Comparison of ENCODE assay signal across 14 cellular contexts in the genomic region with DNA sequence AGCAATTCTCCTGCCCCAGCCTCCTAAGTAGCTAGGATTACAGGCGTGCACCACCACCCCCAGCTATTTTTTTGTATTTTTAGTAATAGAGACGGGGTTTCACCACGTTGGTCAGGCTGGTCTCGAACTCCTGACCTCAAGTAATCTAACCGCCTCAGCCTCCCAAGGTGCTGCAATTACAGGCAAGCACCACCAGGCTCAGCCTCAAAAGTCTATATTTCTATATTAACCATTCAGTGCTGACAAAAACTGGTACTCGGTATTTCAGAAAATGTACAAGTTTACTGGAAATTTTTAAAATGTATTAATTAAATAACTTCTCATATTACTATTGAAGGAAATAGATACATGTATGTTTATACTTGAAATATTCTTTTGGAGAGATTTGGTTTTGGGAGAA. TPM values are rescaled to one million over a fixed set of nuclear protein-coding genes. Genes with fewer than 3 reads are reported as not detected.
DNase-seq lines count a peak whose midpoint lies in the region; ATAC-seq and TF ChIP-seq lines count a peak whose summit lies in the region.
"Had no signal": no experiment of that assay in that cellular context is flagged by ENCODE, and none has a peak within 500 bp of the region (broad histone marks: within the 10 kb centered on the region; RNA-seq: fewer than 3 reads in every experiment).

No MANE protein-coding gene starts in this region.

- no peaks in the 10 kb centered on the region for H3K27me3 ChIP-seq in endodermal cell (ENCODE audit: control insufficient read depth, insufficient read depth, low read length, poor library complexity, severe bottlenecking)
- H3K27me3 ChIP-seq in upper lobe of right lung: no peaks in the 10 kb centered on the region
- no peaks in the 10 kb centered on the region for H3K27me3 ChIP-seq in psoas muscle (ENCODE audit: insufficient read depth in 3 of 3, low read length in 2 of 3)
- H3K27me3 ChIP-seq: esophagus muscularis mucosa, pancreas had no signal

- ATAC-seq in natural killer cell treated with Interleukin-12 subunit alpha and Interleukin-12 subunit beta and Interleukin-15 and Interleukin-18, amount 100 ng/mL, for 72 hours: no peak
- no peak for ATAC-seq in natural killer cell
- ATAC-seq in upper lobe of right lung: no peak
- ATAC-seq in naive thymus-derived CD8-positive, alpha-beta T cell: no peak
- no peak for ATAC-seq in psoas muscle
- ATAC-seq: pancreas had no signal

- no peaks in the 10 kb centered on the region for H3K27me3 Mint-ChIP-seq in natural killer cell treated with Interleukin-12 subunit alpha and Interleukin-12 subunit beta and Interleukin-15 and Interleukin-18, amount 100 ng/mL, for 72 hours
- no peaks in the 10 kb centered on the region for H3K27me3 Mint-ChIP-seq in natural killer cell (ENCODE audit: low read depth in 2 of 2)
- no peaks in the 10 kb centered on the region for H3K27me3 Mint-ChIP-seq in endodermal cell (ENCODE audit: insufficient read depth)
- no peaks in the 10 kb centered on the region for H3K27me3 Mint-ChIP-seq in naive thymus-derived CD8-positive, alpha-beta T cell
- H3K27me3 Mint-ChIP-seq in activated naive CD4-positive, alpha-beta T cell treated with anti-CD3 and anti-CD28 coated beads for 36 hours (ENCODE audit: low read depth): no peaks in the 10 kb centered on the region
- H3K27me3 Mint-ChIP-seq: activated naive CD4-positive, alpha-beta T cell treated with anti-CD3 and anti-CD28 coated beads, Interleukin-2, amount 10 ng/mL, durations not matched to agents 7 days and 5 days; central memory CD8-positive, alpha-beta T cell had no signal

- DNase-seq in natural killer cell treated with Interleukin-12 subunit alpha and Interleukin-12 subunit beta and Interleukin-15 and Interleukin-18, amount 100 ng/mL, for 72 hours (ENCODE audit: low spot score): peak; percentile 23
- DNase-seq in natural killer cell (no peak), NAMALWA (ENCODE audit: low spot score) (peak; percentile 50), endodermal cell (no peak), upper lobe of right lung (no peak), psoas muscle (no peak)
- no peak for DNase-seq in naive thymus-derived CD8-positive, alpha-beta T cell
- DNase-seq in activated naive CD4-positive, alpha-beta T cell treated with anti-CD3 and anti-CD28 coated beads for 36 hours: no peak
- DNase-seq: activated naive CD4-positive, alpha-beta T cell treated with anti-CD3 and anti-CD28 coated beads, Interleukin-2, amount 10 ng/mL, durations not matched to agents 7 days and 5 days had no signal

- no peaks in the 10 kb centered on the region for H3K9me3 Mint-ChIP-seq in natural killer cell treated with Interleukin-12 subunit alpha and Interleukin-12 subunit beta and Interleukin-15 and Interleukin-18, amount 100 ng/mL, for 72 hours
- H3K9me3 Mint-ChIP-seq in natural killer cell (no peaks in the 10 kb centered on the region), endodermal cell (no peaks in the 10 kb centered on the region)
- H3K9me3 Mint-ChIP-seq in naive thymus-derived CD8-positive, alpha-beta T cell: no peaks in the 10 kb centered on the region
- no peaks in the 10 kb centered on the region for H3K9me3 Mint-ChIP-seq in activated naive CD4-positive, alpha-beta T cell treated with anti-CD3 and anti-CD28 coated beads for 36 hours
- H3K9me3 Mint-ChIP-seq: activated naive CD4-positive, alpha-beta T cell treated with anti-CD3 and anti-CD28 coated beads, Interleukin-2, amount 10 ng/mL, durations not matched to agents 7 days and 5 days; central memory CD8-positive, alpha-beta T cell had no signal

- H3K36me3 ChIP-seq in endodermal cell (ENCODE audit: control insufficient read depth, insufficient read depth, low read length) (peaks cover 10% of the 10 kb centered on the region), upper lobe of right lung (peaks cover 10% of the 10 kb centered on the region), psoas muscle (ENCODE audit: insufficient read depth in 1 of 2, low read depth in 1 of 2) (peaks cover 0 to 42% of the 10 kb centered on the region in 2 donors)
- H3K36me3 ChIP-seq: pancreas had no signal

- no peak overlapping the region for H3K9ac ChIP-seq in endodermal cell (ENCODE audit: extremely low read depth, low read length, poor library complexity, severe bottlenecking)

- 90 to 98% methylated on average over 5 of the region's 6 CpGs for WGBS in endodermal cell (ENCODE audit: insufficient coverage in 1 of 2, insufficient read length in 1 of 2), 2 experiments
- 89 to 92% (median 92%) methylated on average over 6 of the region's 6 CpGs for WGBS in psoas muscle, 3 donors

- H3K27ac Mint-ChIP-seq in natural killer cell treated with Interleukin-12 subunit alpha and Interleukin-12 subunit beta and Interleukin-15 and Interleukin-18, amount 100 ng/mL, for 72 hours: no peak overlapping the region
- H3K27ac Mint-ChIP-seq in natural killer cell (no peak overlapping the region), endodermal cell (no peak overlapping the region)
- H3K27ac Mint-ChIP-seq in naive thymus-derived CD8-positive, alpha-beta T cell: no peak overlapping the region
- H3K27ac Mint-ChIP-seq in activated naive CD4-positive, alpha-beta T cell treated with anti-CD3 and anti-CD28 coated beads for 36 hours: no peak overlapping the region
- H3K27ac Mint-ChIP-seq: activated naive CD4-positive, alpha-beta T cell treated with anti-CD3 and anti-CD28 coated beads, Interleukin-2, amount 10 ng/mL, durations not matched to agents 7 days and 5 days had no signal

- H3K9me3 ChIP-seq in endodermal cell (ENCODE audit: control insufficient read depth, low read length): no peaks in the 10 kb centered on the region
- no peaks in the 10 kb centered on the region for H3K9me3 ChIP-seq in upper lobe of right lung
- no peaks in the 10 kb centered on the region for H3K9me3 ChIP-seq in psoas muscle
- H3K9me3 ChIP-seq: esophagus muscularis mucosa, pancreas had no signal

- POLR2A ChIA-PET in naive thymus-derived CD8-positive, alpha-beta T cell (lab: Charles Lee): interaction anchor here (0.6 to 3.1 kb wide), 6 partner anchors 32 to 87 kb away, joined by 3 to 16 read pairs (median 4); a partner anchor contains a TSS

- intact Hi-C loops in natural killer cell (cut with micrococcal nuclease): loop anchor here (5.0 to 10.0 kb wide), 2 partner anchors 64 to 172 kb away; no protein-coding TSS in a partner anchor
- intact Hi-C loops in upper lobe of right lung (cut with DNase I): no loop called here
- intact Hi-C loops in activated naive CD4-positive, alpha-beta T cell treated with anti-CD3 and anti-CD28 coated beads for 36 hours (cut with micrococcal nuclease): no loop called here
- intact Hi-C loops in psoas muscle (cut with DNase I): no loop called here

- no peak overlapping the region for H3K4me3 Mint-ChIP-seq in natural killer cell treated with Interleukin-12 subunit alpha and Interleukin-12 subunit beta and Interleukin-15 and Interleukin-18, amount 100 ng/mL, for 72 hours
- H3K4me3 Mint-ChIP-seq in natural killer cell (no peak overlapping the region), endodermal cell (no peak overlapping the region)
- H3K4me3 Mint-ChIP-seq in naive thymus-derived CD8-positive, alpha-beta T cell: no peak overlapping the region
- no peak overlapping the region for H3K4me3 Mint-ChIP-seq in activated naive CD4-positive, alpha-beta T cell treated with anti-CD3 and anti-CD28 coated beads for 36 hours

- H3K36me3 Mint-ChIP-seq in natural killer cell treated with Interleukin-12 subunit alpha and Interleukin-12 subunit beta and Interleukin-15 and Interleukin-18, amount 100 ng/mL, for 72 hours: no peaks in the 10 kb centered on the region
- peaks cover 5% of the 10 kb centered on the region for H3K36me3 Mint-ChIP-seq in natural killer cell
- H3K36me3 Mint-ChIP-seq in endodermal cell (ENCODE audit: low read depth): peaks cover 22% of the 10 kb centered on the region
- H3K36me3 Mint-ChIP-seq in naive thymus-derived CD8-positive, alpha-beta T cell: peaks cover 0 to 35% (median 9%) of the 10 kb centered on the region in 3 donors
- peaks cover 10% of the 10 kb centered on the region for H3K36me3 Mint-ChIP-seq in activated naive CD4-positive, alpha-beta T cell treated with anti-CD3 and anti-CD28 coated beads for 36 hours (ENCODE audit: low read depth)

- H3K4me1 ChIP-seq in endodermal cell (ENCODE audit: control insufficient read depth, insufficient read depth, low read length): no peaks in the 10 kb centered on the region
- H3K4me1 ChIP-seq in upper lobe of right lung: peaks cover 15% of the 10 kb centered on the region
- H3K4me1 ChIP-seq in psoas muscle: peaks cover 15% of the 10 kb centered on the region

- CTCF ChIA-PET in activated naive CD4-positive, alpha-beta T cell treated with anti-CD3 and anti-CD28 coated beads for 36 hours (lab: Charles Lee): interaction anchor here (0.8 to 2.1 kb wide), 3 partner anchors 64 to 115 kb away, joined by 3 to 19 read pairs (median 3); no protein-coding TSS in a partner anchor

- H3K27ac ChIP-seq in endodermal cell (ENCODE audit: low read depth, low read length) (no peak overlapping the region), upper lobe of right lung (no peak overlapping the region), psoas muscle (no peak overlapping the region)
- H3K27ac ChIP-seq: esophagus muscularis mucosa, pancreas had no signal

- H3K4me3 ChIP-seq in endodermal cell (ENCODE audit: low read length) (no peak overlapping the region), upper lobe of right lung (no peak overlapping the region), psoas muscle (no peak overlapping the region)
- H3K4me3 ChIP-seq: esophagus muscularis mucosa had no signal

- H3K4me1 Mint-ChIP-seq in natural killer cell treated with Interleukin-12 subunit alpha and Interleukin-12 subunit beta and Interleukin-15 and Interleukin-18, amount 100 ng/mL, for 72 hours (ENCODE audit: low read depth in 2 of 2): peaks cover 27 to 28% of the 10 kb centered on the region in 2 donors
- H3K4me1 Mint-ChIP-seq in natural killer cell (peaks cover 28 to 36% of the 10 kb centered on the region in 2 donors), endodermal cell (no peaks in the 10 kb centered on the region)
- H3K4me1 Mint-ChIP-seq in naive thymus-derived CD8-positive, alpha-beta T cell: peaks cover 12 to 34% (median 30%) of the 10 kb centered on the region in 4 donors
- H3K4me1 Mint-ChIP-seq in activated naive CD4-positive, alpha-beta T cell treated with anti-CD3 and anti-CD28 coated beads for 36 hours (ENCODE audit: low read depth): peaks cover 30% of the 10 kb centered on the region

- TF ChIP-seq CTCF in natural killer cell (IDR thresholded peaks at IDR 0.05) (no peak), endodermal cell (conservative IDR thresholded peaks at IDR 0.05) (peak; percentile 55), upper lobe of right lung (IDR thresholded peaks at IDR 0.05) (peak; percentile 10), psoas muscle (IDR thresholded peaks at IDR 0.05) (no peak)

RNA-seq across cellular contexts. Expression of a gene that starts 1.4 kb away (rescaled TPM):
- 10 to 100 TPM; 19.5 to 40.1 TPM for total RNA-seq in natural killer cell treated with Interleukin-12 subunit alpha and Interleukin-12 subunit beta and Interleukin-15 and Interleukin-18, amount 100 ng/mL, for 72 hours
- total RNA-seq in natural killer cell: 10 to 100 TPM; 35.7 to 57.4 (median 51.5) TPM
- total RNA-seq in endodermal cell: 10 to 100 TPM; 31.5 to 37.6 TPM
- polyA plus RNA-seq in endodermal cell (2013, experiment 1 of 2): 42.8 TPM
- polyA plus RNA-seq in endodermal cell (2013, experiment 2 of 2): 31.9 TPM
- 49.1 TPM for total RNA-seq in upper lobe of right lung
- total RNA-seq in naive thymus-derived CD8-positive, alpha-beta T cell: 100 to 1,000 TPM; 112 to 122 TPM
- 10 to 100 TPM; 12.1 to 18.8 (median 12.2) TPM for polyA plus RNA-seq in naive thymus-derived CD8-positive, alpha-beta T cell
- total RNA-seq in activated naive CD4-positive, alpha-beta T cell treated with anti-CD3 and anti-CD28 coated beads for 36 hours: 10 to 100 TPM; 22.4 to 26.3 TPM
- total RNA-seq in psoas muscle: 10 to 100 TPM; 17.4 to 27.4 (median 23.7) TPM
- 10 to 100 TPM; 19.5 to 29.8 (median 20.9) TPM for polyA plus RNA-seq in psoas muscle

RNA-seq across cellular contexts. Expression of a gene that starts 1.6 kb away (rescaled TPM):
- 10 to 100 TPM; 29.7 to 30.1 TPM for total RNA-seq in natural killer cell treated with Interleukin-12 subunit alpha and Interleukin-12 subunit beta and Interleukin-15 and Interleukin-18, amount 100 ng/mL, for 72 hours
- total RNA-seq in natural killer cell (10 to 100 TPM; 21.6 to 28.6 (median 23.3) TPM), endodermal cell (10 to 100 TPM; 24.0 to 30.1 TPM), upper lobe of right lung (32.7 TPM), psoas muscle (10 to 100 TPM; 21.2 to 29.3 (median 27.1) TPM)
- polyA plus RNA-seq in endodermal cell (2013, experiment 1 of 2): 24.2 TPM
- polyA plus RNA-seq in endodermal cell (2013, experiment 2 of 2): 21.2 TPM
- 10 to 100 TPM; 25.6 to 29.1 TPM for total RNA-seq in naive thymus-derived CD8-positive, alpha-beta T cell
- 10 to 100 TPM; 32.4 to 35.2 (median 32.6) TPM for polyA plus RNA-seq in naive thymus-derived CD8-positive, alpha-beta T cell
- total RNA-seq in activated naive CD4-positive, alpha-beta T cell treated with anti-CD3 and anti-CD28 coated beads for 36 hours: 10 to 100 TPM; 31.1 to 32.9 TPM
- 10 to 100 TPM; 15.5 to 30.4 (median 24.5) TPM for polyA plus RNA-seq in psoas muscle

RNA-seq across cellular contexts. Expression of a gene that starts 33.8 kb away (rescaled TPM):
- total RNA-seq in natural killer cell treated with Interleukin-12 subunit alpha and Interleukin-12 subunit beta and Interleukin-15 and Interleukin-18, amount 100 ng/mL, for 72 hours: 100 to 1,000 TPM; 300 to 380 TPM
- total RNA-seq in natural killer cell (100 to 1,000 TPM; 168 to 219 (median 192) TPM), endodermal cell (10 to 100 TPM; 71.2 to 88.5 TPM), upper lobe of right lung (120 TPM), psoas muscle (10 to 100 TPM; 14.5 to 21.4 (median 17.4) TPM)
- polyA plus RNA-seq in endodermal cell (2013, experiment 1 of 2): 62.1 TPM
- 49.1 TPM for polyA plus RNA-seq in endodermal cell (2013, experiment 2 of 2)
- total RNA-seq in naive thymus-derived CD8-positive, alpha-beta T cell: 100 to 1,000 TPM; 207 to 213 TPM
- 100 to 1,000 TPM; 133 to 149 (median 147) TPM for polyA plus RNA-seq in naive thymus-derived CD8-positive, alpha-beta T cell
- 100 to 1,000 TPM; 292 to 294 TPM for total RNA-seq in activated naive CD4-positive, alpha-beta T cell treated with anti-CD3 and anti-CD28 coated beads for 36 hours
- 10 to 100 TPM; 14.4 to 31.6 (median 24.8) TPM for polyA plus RNA-seq in psoas muscle

RNA-seq across cellular contexts. Expression of a gene that starts 41.8 kb away (rescaled TPM):
- total RNA-seq in natural killer cell treated with Interleukin-12 subunit alpha and Interleukin-12 subunit beta and Interleukin-15 and Interleukin-18, amount 100 ng/mL, for 72 hours: 100 to 1,000 TPM; 217 to 295 TPM
- total RNA-seq in natural killer cell (100 to 1,000 TPM; 130 to 203 (median 158) TPM), endodermal cell (10 to 100 TPM; 64.0 to 70.8 TPM), upper lobe of right lung (54.1 TPM), psoas muscle (10 to 100 TPM; 32.8 to 56.1 (median 46.0) TPM)
- polyA plus RNA-seq in endodermal cell (2013, experiment 1 of 2): 151 TPM
- polyA plus RNA-seq in endodermal cell (2013, experiment 2 of 2): 159 TPM
- 10 to 100 TPM; 70.1 to 83.9 TPM for total RNA-seq in naive thymus-derived CD8-positive, alpha-beta T cell
- 100 to 1,000 TPM in 2 of 3 donors, 10 to 100 TPM in 1; 93.6 to 127 (median 110) TPM for polyA plus RNA-seq in naive thymus-derived CD8-positive, alpha-beta T cell
- total RNA-seq in activated naive CD4-positive, alpha-beta T cell treated with anti-CD3 and anti-CD28 coated beads for 36 hours: 10 to 100 TPM; 64.2 to 69.3 TPM
- 100 to 1,000 TPM in 1 of 3 donors, 10 to 100 TPM in 2; 37.0 to 129 (median 39.2) TPM for polyA plus RNA-seq in psoas muscle

RNA-seq across cellular contexts. Expression of a gene that starts 45.2 kb away (rescaled TPM):
- total RNA-seq in natural killer cell treated with Interleukin-12 subunit alpha and Interleukin-12 subunit beta and Interleukin-15 and Interleukin-18, amount 100 ng/mL, for 72 hours: not detected
- under 1 TPM in 1 of 3 donors, not detected in 2; 0.28 TPM for total RNA-seq in natural killer cell
- total RNA-seq in endodermal cell: under 1 TPM in 1 of 2 donors, not detected in 1; 0.40 TPM
- polyA plus RNA-seq in endodermal cell (2013, experiment 1 of 2): 0.53 TPM
- 0.54 TPM for polyA plus RNA-seq in endodermal cell (2013, experiment 2 of 2)
- total RNA-seq in upper lobe of right lung: not detected
- total RNA-seq in naive thymus-derived CD8-positive, alpha-beta T cell: not detected
- not detected for polyA plus RNA-seq in naive thymus-derived CD8-positive, alpha-beta T cell
- not detected for total RNA-seq in activated naive CD4-positive, alpha-beta T cell treated with anti-CD3 and anti-CD28 coated beads for 36 hours
- total RNA-seq in psoas muscle: 1 to 10 TPM in 2 of 4 donors, under 1 TPM in 1, not detected in 1; 0.15 to 3.8 (median 1.3) TPM
- under 1 TPM in 1 of 3 donors, not detected in 2; 0.10 TPM for polyA plus RNA-seq in psoas muscle
- total RNA-seq: esophagus muscularis mucosa, lung microvascular endothelial cell, temporal lobe had no signal
- polyA plus RNA-seq: pancreas had no signal

Comparison
In these comparisons a context has a peak if more than half of its experiments do, and no peak if none do; other contexts are left out.
1. DNase-seq: peak in natural killer cell treated with Interleukin-12 subunit alpha and Interleukin-12 subunit beta and Interleukin-15 and Interleukin-18, amount 100 ng/mL, for 72 hours (single experiment) and NAMALWA (single experiment); none in natural killer cell (single experiment), endodermal cell (single experiment), upper lobe of right lung (single experiment), naive thymus-derived CD8-positive, alpha-beta T cell (0 of 10), activated naive CD4-positive, alpha-beta T cell treated with anti-CD3 and anti-CD28 coated beads for 36 hours (single experiment) and psoas muscle (0 of 2).
2. CTCF ChIP-seq: peak in endodermal cell (single experiment) and upper lobe of right lung (single experiment); none in natural killer cell (single experiment) and psoas muscle (single experiment).